Comparison of ENCODE assay signal across 9 cellular contexts in genomic region chr1:154420961-154421924, GRCh38. TPM values are rescaled to one million over a fixed set of nuclear protein-coding genes. Genes with fewer than 3 reads are reported as not detected.
DNase-seq lines count a peak whose midpoint lies in the region; ATAC-seq and TF ChIP-seq lines count a peak whose summit lies in the region.
"Had no signal": no experiment of that assay in that cellular context is flagged by ENCODE, and none has a peak within 500 bp of the region (broad histone marks: within the 10 kb centered on the region; RNA-seq: fewer than 3 reads in every experiment).

No MANE protein-coding gene starts in this region.

- H3K4me1 ChIP-seq in SJSA1 (replicated peaks) (peaks cover 78% of the 10 kb centered on the region), esophagus muscularis mucosa (peaks cover 88 to 100% (median 99%) of the 10 kb centered on the region in 4 donors), prostate gland (replicated peaks) (peaks cover 54% of the 10 kb centered on the region)

- intact Hi-C loops in esophagus muscularis mucosa (cut with DNase I) = no loop called here
- intact Hi-C loops in prostate gland (cut with DNase I) = no loop called here

- no peak for TF ChIP-seq EP300 in esophagus muscularis mucosa (IDR thresholded peaks at IDR 0.05)

- no peak for ATAC-seq in HG03565 (IDR thresholded peaks at IDR 0.05; ENCODE audit: unreplicated experiment)

- TF ChIP-seq CTCF in C4-2B (conservative IDR thresholded peaks at IDR 0.05) (no peak), esophagus muscularis mucosa (IDR thresholded peaks at IDR 0.05) (no peak), prostate gland (IDR thresholded peaks at IDR 0.05) (no peak)

- H3K36me3 ChIP-seq in SJSA1 (no peaks in the 10 kb centered on the region; the same call in 1 of the 2 replicates), esophagus muscularis mucosa (no peaks in the 10 kb centered on the region), prostate gland (no peaks in the 10 kb centered on the region)

- H3K27ac ChIP-seq in C4-2B = peak overlapping the region; percentile 99
- peak overlapping the region; percentile 66 for H3K27ac ChIP-seq in SJSA1
- H3K27ac ChIP-seq in esophagus muscularis mucosa (replicated peaks in 1 of 4) = peak overlapping the region; percentile 91 to 98 (median 98)
- peak overlapping the region; percentile 91 to 96 for H3K27ac ChIP-seq in prostate gland

- DNase-seq in SJSA1 (ENCODE audit: low read depth in 1 of 2, low spot score in 2 of 2) = peak in 1 of 2 experiments; percentile 27
- DNase-seq in esophagus muscularis mucosa (ENCODE audit: extremely low spot score) = no peak
- DNase-seq in prostate gland (ENCODE audit: low spot score) = no peak
- DNase-seq in DMS79 treated with DMSO at 0.1 percent for 48 hours (lab: John Stamatoyannopoulos, UW) = no peak
- DNase-seq in hypothalamus (lab: John Stamatoyannopoulos, UW) = no peak
- DNase-seq in stimulated activated CD4-positive, alpha-beta T cell treated with anti-CD3 and anti-CD28 coated beads, Interleukin-2, amount 100 ng/mL, for 48 hours = no peak
- DNase-seq: Caco-2 had no signal

- 84% methylated on average over 10 of the region's 10 CpGs for WGBS in esophagus muscularis mucosa
- WGBS in prostate gland = 75% methylated on average over 10 of the region's 10 CpGs

- H3K27me3 ChIP-seq in SJSA1 (replicated peaks) (no peaks in the 10 kb centered on the region), esophagus muscularis mucosa (no peaks in the 10 kb centered on the region), prostate gland (replicated peaks; ENCODE audit: insufficient read depth) (no peaks in the 10 kb centered on the region)

- H3K4me3 ChIP-seq in SJSA1 (no peak overlapping the region), esophagus muscularis mucosa (no peak overlapping the region), prostate gland (no peak overlapping the region)

- no peak for TF ChIP-seq POLR2A in esophagus muscularis mucosa (IDR thresholded peaks at IDR 0.05; ENCODE audit: low read depth)
- TF ChIP-seq POLR2A in prostate gland (IDR thresholded peaks at IDR 0.05) = no peak

- H3K9me3 ChIP-seq in SJSA1 (replicated peaks) = no peaks in the 10 kb centered on the region
- H3K9me3 ChIP-seq in esophagus muscularis mucosa = no peaks in the 10 kb centered on the region
- H3K9me3 ChIP-seq in prostate gland = no peaks in the 10 kb centered on the region
- H3K9me3 ChIP-seq: Caco-2 had no signal

RNA-seq across cellular contexts. Expression of gene IL6R, which starts 16.1 kb away (rescaled TPM):
- 22.4 and 32.6 TPM in 2 replicates for total RNA-seq in SJSA1 (2014; rRNA removed; shearing (Covaris generic))
- total RNA-seq in esophagus muscularis mucosa = 10 to 100 TPM; 44.4 to 61.1 (median 54.9) TPM
- total RNA-seq in prostate gland = 10 to 100 TPM; 70.1 to 80.7 TPM
